In genomic region chr2:19357383-19358241, GRCh38 we compare ENCODE assay signal across 9 cellular contexts. TPM values are rescaled to one million over a fixed set of nuclear protein-coding genes. Genes with fewer than 3 reads are reported as not detected.
DNase-seq lines count a peak whose midpoint lies in the region; ATAC-seq, FAIRE-seq and TF ChIP-seq lines count a peak whose summit lies in the region.
"Had no signal": no experiment of that assay in that cellular context is flagged by ENCODE, and none has a peak within 500 bp of the region (broad histone marks: within the 10 kb centered on the region; RNA-seq: fewer than 3 reads in every experiment).

No MANE protein-coding gene starts in this region.

- no peak overlapping the region for H2BK5ac ChIP-seq in H1 (ENCODE audit: low read depth, low read length)

- no peak for ATAC-seq in HG02623 (IDR thresholded peaks at IDR 0.05; ENCODE audit: unreplicated experiment)
- ATAC-seq in HG02973 (IDR thresholded peaks at IDR 0.05; ENCODE audit: unreplicated experiment): no peak

- WGBS in H1 (ENCODE audit: extremely low coverage in 1 of 2, insufficient coverage in 1 of 2, insufficient read length in 1 of 2, insufficient replicate concordance in 2 of 2, low coverage in 1 of 2, low lambda C conversion rate in 2 of 2, missing lambda C conversion rate in 1 of 2), 2 experiments: 4% methylated on average over 40 of the region's 45 CpGs; no CpG with 5 or more reads in 1 of the 2 experiments

- H2BK12ac ChIP-seq in H1 (ENCODE audit: low read depth, low read length): no peak overlapping the region

- H3K18ac ChIP-seq in H1 (ENCODE audit: extremely low read depth, low read length): no peak overlapping the region; the same call in 1 of the 2 replicates

- peak overlapping the region; percentile 86 to 90 for H3K4me2 ChIP-seq in H1 (ENCODE audit: insufficient read depth in 1 of 2, low read depth in 2 of 2, low read length in 2 of 2)

- H4K20me1 ChIP-seq in H1 (replicated peaks in 1 of 2; ENCODE audit: control insufficient read depth in 1 of 2, insufficient read depth in 2 of 2, low read length in 2 of 2): peaks cover 22 to 53% of the 10 kb centered on the region in 2 experiments

- CTCF ChIA-PET in H1 (lab: Charles Lee; ENCODE audit: partially characterized antibody): interaction anchor here (0.9 to 5.4 kb wide), 6 partner anchors 7 to 611 kb away, joined by 4 to 104 read pairs (median 9); no protein-coding TSS in a partner anchor

- no peak for TF ChIP-seq CTCF in H1 (IDR thresholded peaks at IDR 0.05; ENCODE audit: control extremely low read depth in 1 of 3, insufficient read depth in 1 of 3, low read depth in 1 of 3, low read length in 3 of 3)

- H3K79me2 ChIP-seq in H1 (ENCODE audit: control insufficient read depth in 1 of 2, insufficient read depth in 2 of 2, low read length in 2 of 2): no peaks in the 10 kb centered on the region

- no peak overlapping the region for H4K5ac ChIP-seq in H1 (ENCODE audit: insufficient read length, low read depth, low read length)

- H3K9me3 ChIP-seq in H1 (ENCODE audit: insufficient read depth in 2 of 2, low read depth in 1 of 2, low read length in 1 of 2) (no peaks in the 10 kb centered on the region), muscle layer of colon (ENCODE audit: low read length) (no peaks in the 10 kb centered on the region)

- POLR2A ChIA-PET in H1 (lab: Charles Lee; ENCODE audit: partially characterized antibody): interaction anchor here (2.2 kb wide), 1 partner anchor 9 kb away, joined by 6 read pairs; no protein-coding TSS in a partner anchor

- H2AFZ ChIP-seq in H1 (ENCODE audit: low read length): no peak overlapping the region

- no peak for TF ChIP-seq RAD21 in H1 (IDR thresholded peaks at IDR 0.05 in 1 of 2, conservative IDR thresholded peaks at IDR 0.05 in 1 of 2; ENCODE audit: low read depth in 2 of 2, low read length in 2 of 2)

- H3K79me1 ChIP-seq in H1 (ENCODE audit: low read depth, low read length): no peaks in the 10 kb centered on the region

- H3K4me3 ChIP-seq in H1 (ENCODE audit: extremely low read depth in 1 of 4, insufficient read depth in 2 of 4, low read depth in 3 of 4, low read length in 4 of 4) (peak overlapping the region; percentile 25 to 59 (median 36)), muscle layer of colon (ENCODE audit: low read depth in 1 of 2, low read length in 2 of 2) (peak overlapping the region; percentile 67 to 86)

- H4K91ac ChIP-seq in H1 (replicated peaks; ENCODE audit: insufficient read length, low read length): no peak overlapping the region

- H3K14ac ChIP-seq in H1 (ENCODE audit: insufficient read length): no peak overlapping the region

- peak overlapping the region; percentile 44; the same call in 1 of the 2 replicates for H2AK5ac ChIP-seq in H1 (ENCODE audit: low read depth, low read length)

- H3K4me1 ChIP-seq in H1 (replicated peaks in 1 of 4; ENCODE audit: control insufficient read depth in 3 of 4, insufficient read depth in 4 of 4, low read length in 3 of 4) (peaks cover 9 to 51% (median 27%) of the 10 kb centered on the region in 4 experiments), muscle layer of colon (ENCODE audit: insufficient read depth, low read length) (peaks cover 16% of the 10 kb centered on the region)

- H3K4ac ChIP-seq in H1 (replicated peaks; ENCODE audit: insufficient read length, low read depth, low read length): no peak overlapping the region

- no peak overlapping the region for H4K8ac ChIP-seq in H1 (ENCODE audit: extremely low read depth, insufficient read depth, low read length)

- H3K23me2 ChIP-seq in H1 (ENCODE audit: low read depth, low read length): peaks cover 5% of the 10 kb centered on the region; the same call in 1 of the 2 replicates

- no peak overlapping the region for H2BK120ac ChIP-seq in H1 (replicated peaks; ENCODE audit: low read depth, low read length)

- no peak for FAIRE-seq in H1 (lab: Jason Lieb, UNC)
- FAIRE-seq: colon had no signal

- no peak overlapping the region for H3K56ac ChIP-seq in H1 (replicated peaks; ENCODE audit: insufficient read length, low read depth, low read length)

- H3K27ac ChIP-seq in H1 (ENCODE audit: low read depth, low read length) (no peak overlapping the region), muscle layer of colon (ENCODE audit: low read depth, low read length) (peak overlapping the region; percentile 83)

- H3K9ac ChIP-seq in H1 (replicated peaks in 1 of 4; ENCODE audit: extremely low read depth in 1 of 4, low read depth in 3 of 4, low read length in 3 of 4): no peak overlapping the region
- peak overlapping the region; percentile 45 for H3K9ac ChIP-seq in muscle layer of colon (ENCODE audit: low read length)

- H3K23ac ChIP-seq in H1 (ENCODE audit: insufficient read length): no peak overlapping the region

- no peak for TF ChIP-seq POLR2A in H1 (IDR thresholded peaks at IDR 0.05; ENCODE audit: control extremely low read depth in 1 of 2, low read depth in 2 of 2, low read length in 2 of 2)

- H3K27me3 ChIP-seq in H1 (replicated peaks in 1 of 4; ENCODE audit: control insufficient read depth in 3 of 4, extremely low read depth in 1 of 4, insufficient read depth in 3 of 4, low read length in 3 of 4): peaks cover 95 to 99% (median 98%) of the 10 kb centered on the region in 4 experiments
- H3K27me3 ChIP-seq in muscle layer of colon (ENCODE audit: control insufficient read depth in 1 of 2, insufficient read depth in 2 of 2, low read length in 2 of 2): peaks cover 8 to 38% of the 10 kb centered on the region in 2 donors

- no peak overlapping the region for H2BK20ac ChIP-seq in H1 (ENCODE audit: low read length)

- H3K36me3 ChIP-seq in H1 (ENCODE audit: control insufficient read depth in 2 of 4, insufficient read depth in 4 of 4, low read length in 3 of 4) (0 out of 8 replicates have a peak, but pooled peaks cover 0 to 6% (median 0%) of the 10 kb centered on the region in 4 experiments), muscle layer of colon (ENCODE audit: insufficient read depth, low read length) (no peaks in the 10 kb centered on the region)

- no peak overlapping the region for H2BK15ac ChIP-seq in H1 (ENCODE audit: low read length)

- TF ChIP-seq EP300 in H1 (IDR thresholded peaks at IDR 0.05; ENCODE audit: borderline replicate concordance in 1 of 2, low read depth in 2 of 2, low read length in 2 of 2): no peak

- DNase-seq in AG20443 (ENCODE audit: low spot score): peak; percentile 32
- DNase-seq in M059J (ENCODE audit: low read depth): peak; percentile 32
- peak in 1 of 2 experiments; percentile 64 for DNase-seq in H1 (ENCODE audit: low read depth in 1 of 2, low spot score in 2 of 2)
- no peak for DNase-seq in NCI-H1930 (lab: John Stamatoyannopoulos, UW)
- no peak for DNase-seq in inferior parietal cortex (ENCODE audit: extremely low spot score)

TF ChIP-seq in H1, 55 proteins besides CTCF, POLR2A, EP300 and RAD21:
- no peak for TF ChIP-seq SP4 (IDR thresholded peaks at IDR 0.05; ENCODE audit: low read length)
- TF ChIP-seq PHF8 (conservative IDR thresholded peaks at IDR 0.05; ENCODE audit: low read depth, low read length): no peak
- TF ChIP-seq CTBP2 (IDR thresholded peaks at IDR 0.05; ENCODE audit: borderline replicate concordance, insufficient read depth, insufficient read length, low read length): peak; percentile 71
- TF ChIP-seq EZH2 (IDR thresholded peaks at IDR 0.05; ENCODE audit: low read depth, low read length, severe bottlenecking): peak; percentile 89
- peak; percentile 74 for TF ChIP-seq RNF2 (IDR thresholded peaks at IDR 0.05; ENCODE audit: borderline replicate concordance, low read depth, low read length, missing control alignments, poor library complexity, severe bottlenecking)
- TF ChIP-seq SUZ12 (IDR thresholded peaks at IDR 0.05; ENCODE audit: low read length): peak; percentile 93

RNA-seq across cellular contexts. Expression of gene OSR1, which starts 0.8 kb away (rescaled TPM):
- total RNA-seq in M059J (2014; rRNA removed; shearing (Covaris generic)): 0.15 TPM in 1 of 2 replicates, not detected in the other
- 0.22 TPM in 1 of 2 replicates, not detected in the other for total RNA-seq in H1 (2021; fragmentation: NEBNext Ultra II Directional; extraction: Animal tissue kit (Norgen Biotek cat#: 25700))
- polyA plus RNA-seq in H1 (2011; rRNA removed): 0.05 TPM in 2 replicates
- polyA plus RNA-seq in H1 (2011; cell fraction: cytosol; rRNA removed): not detected
- 0.09 TPM for polyA plus RNA-seq in H1 (2011; cell fraction: nucleus; rRNA removed)
- polyA plus RNA-seq in H1 (2012, experiment 1 of 2): not detected in 4 replicates
- polyA plus RNA-seq in H1 (2012, experiment 2 of 2): 0.13 TPM
- polyA plus RNA-seq in H1 (2013, experiment 1 of 2): 0.06 TPM
- 0.04 TPM for polyA plus RNA-seq in H1 (2013, experiment 2 of 2)
- polyA minus RNA-seq in H1 (2011; rRNA and poly(A)+ RNA removed): 0.06 TPM in 1 of 2 replicates, not detected in the other
- polyA minus RNA-seq in H1 (2011; cell fraction: cytosol; rRNA and poly(A)+ RNA removed): not detected
- 0.10 TPM for polyA minus RNA-seq in H1 (2011; cell fraction: nucleus; rRNA and poly(A)+ RNA removed)

Comparison
In these comparisons a context has a peak if more than half of its experiments do, and no peak if none do; other contexts are left out.
1. DNase-seq: peak in AG20443 (single experiment) and M059J (single experiment); none in NCI-H1930 (0 of 2) and inferior parietal cortex (single experiment).